ENCODE assay signal across 9 cellular contexts in genomic region chr22:47007496-47007895, GRCh38.
"Had no signal": no experiment of that assay in that cellular context is flagged by ENCODE, and none has a peak within 500 bp of the region (broad histone marks: within the 10 kb centered on the region; RNA-seq: fewer than 3 reads in every experiment).

No MANE protein-coding gene starts in this region.

- H3K36me3 ChIP-seq: HAP-1 had no signal

- H2AFZ ChIP-seq: GM23248, GM23338 had no signal

- H3K4me2 ChIP-seq: GM23338 had no signal

- H3K9me3 ChIP-seq: HAP-1 had no signal

- DNase-seq: GM23248, GOT3, H7, H9, HCEC 1CT, HFFc6 had no signal

- H3K4me3 ChIP-seq: GM23248, GM23338, HAP-1 had no signal

- H3K4me1 ChIP-seq: HAP-1 had no signal

- ATAC-seq: GM23338, HCT116 had no signal

- H3K27ac ChIP-seq: GM23248 had no signal
